32 cellular contexts compared by ENCODE assay signal in the genomic region with DNA sequence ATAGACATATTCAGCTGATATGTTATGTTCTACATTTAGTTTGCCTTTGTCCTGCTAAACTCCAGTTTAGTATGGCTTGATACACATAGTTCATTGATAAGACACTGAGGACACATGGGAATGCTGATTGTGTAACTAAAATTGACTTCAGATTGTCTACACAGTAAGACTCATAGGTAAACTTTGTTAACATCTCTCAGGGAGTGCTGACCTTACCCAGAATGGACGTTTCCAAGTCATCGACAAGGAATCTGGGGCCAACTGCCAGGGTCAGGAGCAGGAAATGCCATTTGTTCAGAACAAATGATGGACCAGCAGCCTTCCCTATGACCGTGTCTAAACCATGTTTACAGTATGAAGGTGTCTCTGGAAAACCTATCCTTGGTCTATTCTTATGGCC. TPM values are rescaled to one million over a fixed set of nuclear protein-coding genes. Genes with fewer than 3 reads are reported as not detected.
DNase-seq lines count a peak whose midpoint lies in the region; ATAC-seq, FAIRE-seq and TF ChIP-seq lines count a peak whose summit lies in the region.
"Had no signal": no experiment of that assay in that cellular context is flagged by ENCODE, and none has a peak within 500 bp of the region (broad histone marks: within the 10 kb centered on the region; RNA-seq: fewer than 3 reads in every experiment).

No MANE protein-coding gene starts in this region.

- H3K4me2 ChIP-seq in astrocyte (ENCODE audit: low read length) (peak overlapping the region; percentile 26), OCI-LY7 (ENCODE audit: low read length) (no peak overlapping the region)
- H3K4me2 ChIP-seq: BLaER1, GM23338, smooth muscle cell had no signal

- H3K27me3 ChIP-seq in ACC112 (ENCODE audit: insufficient read depth, low read length), result no peaks in the 10 kb centered on the region
- H3K27me3 ChIP-seq in astrocyte (ENCODE audit: insufficient read depth, low read length), result no peaks in the 10 kb centered on the region
- H3K27me3 ChIP-seq: BLaER1, breast epithelium had no signal

- CTCF ChIA-PET in OCI-LY7 (lab: Charles Lee; ENCODE audit: unreplicated experiment), result no interaction called here

- no peak for ATAC-seq in HG02588 (IDR thresholded peaks at IDR 0.05; ENCODE audit: unreplicated experiment)
- ATAC-seq: GM23338; naive thymus-derived CD4-positive, alpha-beta T cell; stimulated activated naive CD8-positive, alpha-beta T cell treated with anti-CD3 and anti-CD28 coated beads, Interleukin-15, amount 100 ng/mL, for 72 hours had no signal

- no peaks in the 10 kb centered on the region for H4K20me1 ChIP-seq in astrocyte (ENCODE audit: insufficient read depth, low read length)
- no peaks in the 10 kb centered on the region for H4K20me1 ChIP-seq in OCI-LY7 (ENCODE audit: insufficient read depth, low read length)
- H4K20me1 ChIP-seq: BLaER1 had no signal

- no peak for TF ChIP-seq POLR2A in H54 (IDR thresholded peaks at IDR 0.05; ENCODE audit: low read depth, low read length)

- peaks cover 24% of the 10 kb centered on the region for H3K4me1 Mint-ChIP-seq in astrocyte (ENCODE audit: low read depth, unreplicated experiment)
- H3K4me1 Mint-ChIP-seq: activated naive CD4-positive, alpha-beta T cell treated with anti-CD3 and anti-CD28 coated beads, Interleukin-2, amount 10 ng/mL, durations not matched to agents 7 days and 5 days; GM23338; IgD-negative memory B cell; mesothelial cell of epicardium had no signal

- H3K36me3 Mint-ChIP-seq in astrocyte (ENCODE audit: low read depth, unreplicated experiment), result peaks cover 7% of the 10 kb centered on the region
- H3K36me3 Mint-ChIP-seq: mesothelial cell of epicardium had no signal

- no TSS peak for BruUV-seq in OCI-LY7 (replicated peaks; lab: Mats Ljungman, UMichigan)

- H3K4me3 Mint-ChIP-seq in astrocyte (ENCODE audit: unreplicated experiment), result no peak overlapping the region
- H3K4me3 Mint-ChIP-seq: activated CD4-positive, alpha-beta memory T cell treated with anti-CD3 and anti-CD28 coated beads for 36 hours; activated naive CD4-positive, alpha-beta T cell treated with anti-CD3 and anti-CD28 coated beads, Interleukin-2, amount 10 ng/mL, durations not matched to agents 7 days and 5 days; activated T-helper 1 cell treated with anti-CD3 and anti-CD28 coated beads, Interleukin-12 subunit alpha, Interleukin-12 subunit beta, Interleukin-2, Interleukin-4 antibody, amounts not matched to agents 30 ng/mL and 10 ng/mL and 1 ng/mL, durations not matched to agents 14 hours and 24 hours and 36 hours; GM23338; IgD-negative memory B cell; mesothelial cell of epicardium; naive thymus-derived CD4-positive, alpha-beta T cell; stimulated activated naive CD8-positive, alpha-beta T cell treated with anti-CD3 and anti-CD28 coated beads, Interleukin-15, amount 100 ng/mL, for 72 hours had no signal

- no peaks in the 10 kb centered on the region for H3K9me3 ChIP-seq in astrocyte (ENCODE audit: insufficient read depth, low read depth, low read length)
- no peaks in the 10 kb centered on the region for H3K9me3 ChIP-seq in OCI-LY7 (ENCODE audit: low read length)
- H3K9me3 ChIP-seq: BLaER1, breast epithelium had no signal

- H2AFZ ChIP-seq in ACC112 (ENCODE audit: low read length, unreplicated experiment) (no peak overlapping the region), astrocyte (ENCODE audit: low read depth, low read length) (no peak overlapping the region), OCI-LY7 (ENCODE audit: low read length) (no peak overlapping the region)
- H2AFZ ChIP-seq: GM23338 had no signal

- intact Hi-C loops in OCI-LY7 (cut with micrococcal nuclease; ENCODE audit: unreplicated experiment), result no loop called here

- no peaks in the 10 kb centered on the region for H3K79me2 ChIP-seq in ACC112 (ENCODE audit: control insufficient read depth, insufficient read depth, low read length, unreplicated experiment)
- no peaks in the 10 kb centered on the region for H3K79me2 ChIP-seq in astrocyte (ENCODE audit: insufficient read depth, low read length)
- H3K79me2 ChIP-seq in OCI-LY7 (ENCODE audit: insufficient read depth, low read depth, low read length), result no peaks in the 10 kb centered on the region

- FAIRE-seq in H54 (lab: Jason Lieb, UNC) (peak; percentile 91), astrocyte (lab: Jason Lieb, UNC) (no peak)
- FAIRE-seq: keratinocyte had no signal

- no peaks in the 10 kb centered on the region; the same call in 1 of the 2 replicates for H3K9me2 ChIP-seq in OCI-LY7 (ENCODE audit: insufficient read depth, low read length)

- POLR2A ChIA-PET in OCI-LY7 (lab: Charles Lee), result no interaction called here

- peaks cover 4% of the 10 kb centered on the region; the same call in 1 of the 2 replicates for H3K36me3 ChIP-seq in ACC112 (ENCODE audit: insufficient read depth, low read length)
- H3K36me3 ChIP-seq in astrocyte (ENCODE audit: insufficient read depth, low read length), result no peaks in the 10 kb centered on the region
- no peaks in the 10 kb centered on the region for H3K36me3 ChIP-seq in OCI-LY7 (ENCODE audit: insufficient read depth, low read length)
- H3K36me3 ChIP-seq: breast epithelium had no signal

- in situ Hi-C loops in GM13977 (cut with MboI; ENCODE audit: low pct_unique_long_range_greater_than_20kb, low sequenced_read_pairs, unreplicated experiment), result no loop called here

- H3K27ac ChIP-seq in ACC112 (ENCODE audit: low read depth, low read length) (no peak overlapping the region), astrocyte (ENCODE audit: low read depth, low read length) (no peak overlapping the region), OCI-LY7 (ENCODE audit: low read depth, low read length, poor library complexity, severe bottlenecking) (no peak overlapping the region)
- H3K27ac ChIP-seq: BLaER1, breast epithelium, HL-60, RWPE1 had no signal

- no peak overlapping the region for H3K9ac ChIP-seq in astrocyte (ENCODE audit: low read length)
- H3K9ac ChIP-seq: BLaER1 had no signal

- H3K4me3 ChIP-seq in ACC112 (ENCODE audit: low read depth, low read length) (peak overlapping the region; percentile 12; the same call in 1 of the 2 replicates), astrocyte (ENCODE audit: insufficient read depth, low read depth, low read length) (no peak overlapping the region), fibroblast of villous mesenchyme (ENCODE audit: low read depth, low read length) (no peak overlapping the region), OCI-LY7 (ENCODE audit: low read depth, low read length, poor library complexity, severe bottlenecking) (no peak overlapping the region)
- H3K4me3 ChIP-seq: BLaER1, breast epithelium, GM23338, smooth muscle cell had no signal

- H3K4me1 ChIP-seq in ACC112 (ENCODE audit: control insufficient read depth, insufficient read depth, low read length, unreplicated experiment) (peaks cover 20% of the 10 kb centered on the region), astrocyte (ENCODE audit: insufficient read depth, low read length) (peaks cover 9% of the 10 kb centered on the region), OCI-LY7 (ENCODE audit: insufficient read depth, low read length, poor library complexity, severe bottlenecking) (no peaks in the 10 kb centered on the region)
- H3K4me1 ChIP-seq: BLaER1, breast epithelium had no signal

- DNase-seq in H54 (ENCODE audit: insufficient read length, low spot score) (peak; percentile 38), astrocyte (ENCODE audit: low read depth) (peak; percentile 38), fibroblast of villous mesenchyme (ENCODE audit: low read depth) (peak; percentile 31), iPS-NIHi7 (ENCODE audit: extremely low spot score) (no peak), GM13977 (ENCODE audit: low spot score) (no peak), OCI-LY7 (ENCODE audit: low spot score) (no peak)
- DNase-seq: 8988T; activated CD4-positive, alpha-beta memory T cell treated with anti-CD3 and anti-CD28 coated beads for 36 hours; activated CD8-positive, alpha-beta memory T cell treated with anti-CD3 and anti-CD28 coated beads, Interleukin-2, amount 50 U/mL, for 4 hours; activated naive CD4-positive, alpha-beta T cell treated with anti-CD3 and anti-CD28 coated beads, Interleukin-2, amount 10 ng/mL, durations not matched to agents 7 days and 5 days; effector CD4-positive, alpha-beta T cell; naive thymus-derived CD4-positive, alpha-beta T cell; NCI-H1092 treated with DMSO at 0.1 percent for 48 hours; NCI-H1930; occipital lobe; stimulated activated CD4-positive, alpha-beta T cell treated with anti-CD3 and anti-CD28 coated beads, Interleukin-1b, Interleukin-23, amount 100 ng/mL, for 48 hours; stimulated activated CD8-positive, alpha-beta memory T cell treated with anti-CD3 and anti-CD28 coated beads, Interleukin-4, amount 100 ng/mL, for 48 hours; stimulated activated naive CD8-positive, alpha-beta T cell treated with anti-CD3 and anti-CD28 coated beads, Interleukin-15, amount 100 ng/mL, for 72 hours; T-helper 1 cell had no signal

- TF ChIP-seq CTCF in astrocyte (IDR thresholded peaks at IDR 0.05; ENCODE audit: insufficient read depth, low read depth, low read length) (no peak), fibroblast of villous mesenchyme (IDR thresholded peaks at IDR 0.05; ENCODE audit: insufficient read depth, low read depth, low read length) (no peak), GM13977 (IDR thresholded peaks at IDR 0.05; ENCODE audit: extremely low read depth, insufficient read depth, missing control alignments) (no peak), OCI-LY7 (conservative IDR thresholded peaks at IDR 0.05; ENCODE audit: low read length) (no peak)

- no peaks in the 10 kb centered on the region for H3K27me3 Mint-ChIP-seq in astrocyte (ENCODE audit: low read depth, unreplicated experiment)
- H3K27me3 Mint-ChIP-seq: activated CD4-positive, alpha-beta memory T cell treated with anti-CD3 and anti-CD28 coated beads for 36 hours; IgD-negative memory B cell had no signal

- H3K27ac Mint-ChIP-seq in astrocyte (ENCODE audit: unreplicated experiment), result no peak overlapping the region
- H3K27ac Mint-ChIP-seq: activated CD4-positive, alpha-beta memory T cell treated with anti-CD3 and anti-CD28 coated beads for 36 hours; activated naive CD4-positive, alpha-beta T cell treated with anti-CD3 and anti-CD28 coated beads, Interleukin-2, amount 10 ng/mL, durations not matched to agents 7 days and 5 days; activated T-helper 1 cell treated with anti-CD3 and anti-CD28 coated beads, Interleukin-12 subunit alpha, Interleukin-12 subunit beta, Interleukin-2, Interleukin-4 antibody, amounts not matched to agents 30 ng/mL and 10 ng/mL and 1 ng/mL, durations not matched to agents 14 hours and 24 hours and 36 hours; GM23338; IgD-negative memory B cell; mesothelial cell of epicardium; naive thymus-derived CD4-positive, alpha-beta T cell; stimulated activated naive CD8-positive, alpha-beta T cell treated with anti-CD3 and anti-CD28 coated beads, Interleukin-15, amount 100 ng/mL, for 72 hours had no signal

- peaks cover 9% of the 10 kb centered on the region for H3K9me3 Mint-ChIP-seq in astrocyte (ENCODE audit: unreplicated experiment)
- H3K9me3 Mint-ChIP-seq: activated CD4-positive, alpha-beta memory T cell treated with anti-CD3 and anti-CD28 coated beads for 36 hours had no signal

RNA-seq across cellular contexts. Expression of a gene that starts 58.7 kb away (rescaled TPM):
- total RNA-seq in astrocyte (not detected in 2 replicates), fibroblast of villous mesenchyme (0.86 TPM in 1 of 2 replicates, not detected in the other), OCI-LY7 (2022) (not detected in 2 replicates)
- total RNA-seq in OCI-LY7 (2014; rRNA removed; shearing (Covaris generic)), result not detected in 2 replicates
- total RNA-seq: activated CD4-positive, alpha-beta memory T cell treated with anti-CD3 and anti-CD28 coated beads for 36 hours; activated T-helper 1 cell treated with anti-CD3 and anti-CD28 coated beads, Interleukin-12 subunit alpha, Interleukin-12 subunit beta, Interleukin-2, Interleukin-4 antibody, amounts not matched to agents 30 ng/mL and 10 ng/mL and 1 ng/mL, durations not matched to agents 14 hours and 24 hours and 36 hours; epithelial cell of proximal tubule; GM23338 had no signal

Comparison
In these comparisons a context has a peak if more than half of its experiments do, and no peak if none do; other contexts are left out.
1. DNase-seq: peak in H54 (single experiment), astrocyte (single experiment) and fibroblast of villous mesenchyme (single experiment); none in iPS-NIHi7 (single experiment), GM13977 (single experiment) and OCI-LY7 (single experiment).